Comparison of ENCODE assay signal across 37 cellular contexts in the genomic region with DNA sequence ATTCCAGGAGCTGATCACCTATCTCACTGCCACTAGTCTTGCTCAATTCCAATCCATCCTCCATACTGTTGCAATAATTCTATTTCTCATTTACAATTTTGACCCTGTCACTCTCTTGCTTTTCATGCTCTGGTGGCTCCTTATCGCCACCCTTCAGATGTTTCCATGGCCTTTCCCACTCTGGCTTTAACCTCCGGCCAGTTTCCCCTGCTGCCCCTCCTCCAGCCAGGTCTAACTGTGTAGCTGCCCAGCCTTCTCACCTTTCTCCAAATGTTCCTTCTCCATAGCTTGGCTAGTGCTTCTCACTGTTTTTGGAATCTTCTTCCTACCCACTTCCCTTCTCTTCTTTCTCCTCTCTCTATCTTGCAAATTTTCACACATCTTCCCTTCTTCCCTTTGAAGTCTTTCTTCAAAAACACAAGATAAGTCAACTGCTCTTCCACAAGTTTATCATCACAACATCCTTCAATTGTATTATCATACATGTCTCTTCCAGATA.
"Had no signal": no experiment of that assay in that cellular context is flagged by ENCODE, and none has a peak within 500 bp of the region (broad histone marks: within the 10 kb centered on the region; RNA-seq: fewer than 3 reads in every experiment).

No MANE protein-coding gene starts in this region.

- H3K36me3 ChIP-seq: adrenal gland, cardiac muscle cell, colonic mucosa, esophagus muscularis mucosa, gastrocnemius medialis, heart left ventricle had no signal

- H3K27ac Mint-ChIP-seq: activated CD4-positive, alpha-beta memory T cell treated with anti-CD3 and anti-CD28 coated beads for 36 hours; activated CD4-positive, alpha-beta T cell treated with anti-CD3 and anti-CD28 coated beads for 36 hours; activated CD4-positive, alpha-beta T cell treated with anti-CD3 and anti-CD28 coated beads, Interleukin-2, amount 10 ng/mL, durations not matched to agents 24 days and 14 days; activated CD8-positive, alpha-beta memory T cell treated with anti-CD3 and anti-CD28 coated beads, Interleukin-2, amount 10 ng/mL, durations not matched to agents 7 days and 5 days; activated CD8-positive, alpha-beta T cell treated with anti-CD3 and anti-CD28 coated beads, Interleukin-2, amount 10 ng/mL, durations not matched to agents 7 days and 5 days; activated naive CD4-positive, alpha-beta T cell treated with anti-CD3 and anti-CD28 coated beads for 36 hours; activated naive CD4-positive, alpha-beta T cell treated with anti-CD3 and anti-CD28 coated beads, Interleukin-2, amount 50 U/mL, for 24 hours; activated naive CD8-positive, alpha-beta T cell treated with anti-CD3 and anti-CD28 coated beads for 36 hours; activated naive CD8-positive, alpha-beta T cell treated with anti-CD3 and anti-CD28 coated beads, Interleukin-2, amount 50 U/mL, for 24 hours; activated T-helper 1 cell treated with anti-CD3 and anti-CD28 coated beads, Interleukin-12 subunit alpha, Interleukin-12 subunit beta, Interleukin-2, Interleukin-4 antibody, amounts not matched to agents 30 ng/mL and 10 ng/mL and 1 ng/mL, durations not matched to agents 14 hours and 24 hours and 36 hours; activated T-helper 2 cell treated with anti-CD3 and anti-CD28 coated beads, Interferon-gamma antibody, Interleukin-2, Interleukin-4, amounts not matched to agents 10 μg/mL and 5 μg/mL and 100 μg/mL, durations not matched to agents 14 hours and 24 hours and 36 hours; endodermal cell; T-helper 17 cell; T-helper 2 cell treated with Interferon-gamma antibody and Interleukin-4, amounts not matched to agents 5 μg/mL and 100 μg/mL, for 36 hours had no signal

- H3K4me1 Mint-ChIP-seq: activated CD4-positive, alpha-beta T cell treated with anti-CD3 and anti-CD28 coated beads for 36 hours; activated CD4-positive, alpha-beta T cell treated with anti-CD3 and anti-CD28 coated beads, Interleukin-2, amount 10 ng/mL, durations not matched to agents 24 days and 14 days; activated CD8-positive, alpha-beta memory T cell treated with anti-CD3 and anti-CD28 coated beads, Interleukin-2, amount 10 ng/mL, durations not matched to agents 7 days and 5 days; activated naive CD4-positive, alpha-beta T cell treated with anti-CD3 and anti-CD28 coated beads, Interleukin-2, amount 50 U/mL, for 24 hours; activated naive CD8-positive, alpha-beta T cell treated with anti-CD3 and anti-CD28 coated beads for 36 hours; activated naive CD8-positive, alpha-beta T cell treated with anti-CD3 and anti-CD28 coated beads, Interleukin-2, amount 50 U/mL, for 24 hours; T-helper 17 cell had no signal

- H3K9me3 Mint-ChIP-seq: activated CD4-positive, alpha-beta memory T cell treated with anti-CD3 and anti-CD28 coated beads for 36 hours; activated CD4-positive, alpha-beta T cell treated with anti-CD3 and anti-CD28 coated beads, Interleukin-2, amount 10 ng/mL, durations not matched to agents 24 days and 14 days; activated naive CD4-positive, alpha-beta T cell treated with anti-CD3 and anti-CD28 coated beads for 36 hours; activated naive CD4-positive, alpha-beta T cell treated with anti-CD3 and anti-CD28 coated beads, Interleukin-2, amount 50 U/mL, for 24 hours; activated naive CD8-positive, alpha-beta T cell treated with anti-CD3 and anti-CD28 coated beads for 36 hours; activated naive CD8-positive, alpha-beta T cell treated with anti-CD3 and anti-CD28 coated beads, Interleukin-2, amount 50 U/mL, for 24 hours; activated T-helper 1 cell treated with anti-CD3 and anti-CD28 coated beads, Interleukin-12 subunit alpha, Interleukin-12 subunit beta, Interleukin-2, Interleukin-4 antibody, amounts not matched to agents 30 ng/mL and 10 ng/mL and 1 ng/mL, durations not matched to agents 14 hours and 24 hours and 36 hours; activated T-helper 2 cell treated with anti-CD3 and anti-CD28 coated beads, Interferon-gamma antibody, Interleukin-2, Interleukin-4, amounts not matched to agents 10 μg/mL and 5 μg/mL and 100 μg/mL, durations not matched to agents 14 hours and 24 hours and 36 hours; endodermal cell; T-helper 2 cell treated with Interferon-gamma antibody and Interleukin-4, amounts not matched to agents 5 μg/mL and 100 μg/mL, for 36 hours had no signal

- H3K36me3 Mint-ChIP-seq: activated CD4-positive, alpha-beta memory T cell treated with anti-CD3 and anti-CD28 coated beads for 36 hours; activated CD8-positive, alpha-beta memory T cell treated with anti-CD3 and anti-CD28 coated beads, Interleukin-2, amount 10 ng/mL, durations not matched to agents 7 days and 5 days; activated naive CD4-positive, alpha-beta T cell treated with anti-CD3 and anti-CD28 coated beads, Interleukin-2, amount 50 U/mL, for 24 hours; activated naive CD8-positive, alpha-beta T cell treated with anti-CD3 and anti-CD28 coated beads for 36 hours had no signal

- H3K27me3 ChIP-seq: adrenal gland, body of pancreas, cardiac muscle cell, colonic mucosa, gastrocnemius medialis had no signal

- H3K9me3 ChIP-seq: adrenal gland, body of pancreas, colonic mucosa, esophagus muscularis mucosa, gastrocnemius medialis had no signal

- DNase-seq: activated CD4-positive, alpha-beta memory T cell treated with anti-CD3 and anti-CD28 coated beads for 36 hours; activated CD4-positive, alpha-beta T cell treated with anti-CD3 and anti-CD28 coated beads for 36 hours; activated CD4-positive, alpha-beta T cell treated with anti-CD3 and anti-CD28 coated beads, Interleukin-2, amount 10 ng/mL, durations not matched to agents 24 days and 14 days; activated CD4-positive, CD25-positive, alpha-beta regulatory T cell; activated CD4-positive, CD25-positive, alpha-beta regulatory T cell treated with anti-CD3 and anti-CD28 coated beads, Interleukin-2, amount 50 U/mL, for 72 hours; activated CD8-positive, alpha-beta memory T cell treated with anti-CD3 and anti-CD28 coated beads, Interleukin-2, amount 10 ng/mL, durations not matched to agents 7 days and 5 days; activated CD8-positive, alpha-beta memory T cell treated with anti-CD3 and anti-CD28 coated beads, Interleukin-2, amount 50 U/mL, for 4 hours; activated CD8-positive, alpha-beta T cell treated with anti-CD3 and anti-CD28 coated beads, Interleukin-2, amount 10 ng/mL, durations not matched to agents 7 days and 5 days; activated effector memory CD4-positive, alpha-beta T cell treated with anti-CD3 and anti-CD28 coated beads, Interleukin-2, amount 50 U/mL, for 16 hours; activated naive CD4-positive, alpha-beta T cell treated with anti-CD3 and anti-CD28 coated beads for 36 hours; activated naive CD8-positive, alpha-beta T cell treated with anti-CD3 and anti-CD28 coated beads for 36 hours; activated naive CD8-positive, alpha-beta T cell treated with anti-CD3 and anti-CD28 coated beads, Interleukin-2, amount 50 U/mL, for 24 hours; activated T-cell treated with anti-CD3 and anti-CD28 coated beads, Interleukin-2, amount 50 U/mL, for 1 hour; activated T-cell treated with anti-CD3 and anti-CD28 coated beads, Interleukin-2, amount 50 U/mL, for 48 hours; adrenal gland; amygdala; aorta; body of pancreas; central memory CD4-positive, alpha-beta T cell; cerebellar nuclear complex; colonic mucosa; effector memory CD4-positive, alpha-beta T cell; endodermal cell; erythroblast; foreskin keratinocyte; gastrocnemius medialis; glutamatergic neuron; heart left ventricle; T-helper 1 cell; T-helper 17 cell; T1000 had no signal

- H3K4me1 ChIP-seq: adrenal gland, body of pancreas, colonic mucosa, esophagus muscularis mucosa, foreskin keratinocyte, gastrocnemius medialis, heart left ventricle had no signal

- H3K27ac ChIP-seq: adrenal gland, body of pancreas, cardiac muscle cell, colonic mucosa, esophagus muscularis mucosa, foreskin keratinocyte, gastrocnemius medialis, heart left ventricle had no signal

- H3K4me3 Mint-ChIP-seq: activated CD4-positive, alpha-beta memory T cell treated with anti-CD3 and anti-CD28 coated beads for 36 hours; activated CD4-positive, alpha-beta T cell treated with anti-CD3 and anti-CD28 coated beads for 36 hours; activated CD4-positive, alpha-beta T cell treated with anti-CD3 and anti-CD28 coated beads, Interleukin-2, amount 10 ng/mL, durations not matched to agents 24 days and 14 days; activated CD8-positive, alpha-beta memory T cell treated with anti-CD3 and anti-CD28 coated beads, Interleukin-2, amount 10 ng/mL, durations not matched to agents 7 days and 5 days; activated CD8-positive, alpha-beta T cell treated with anti-CD3 and anti-CD28 coated beads, Interleukin-2, amount 10 ng/mL, durations not matched to agents 7 days and 5 days; activated naive CD4-positive, alpha-beta T cell treated with anti-CD3 and anti-CD28 coated beads for 36 hours; activated naive CD4-positive, alpha-beta T cell treated with anti-CD3 and anti-CD28 coated beads, Interleukin-2, amount 50 U/mL, for 24 hours; activated naive CD8-positive, alpha-beta T cell treated with anti-CD3 and anti-CD28 coated beads for 36 hours; activated naive CD8-positive, alpha-beta T cell treated with anti-CD3 and anti-CD28 coated beads, Interleukin-2, amount 50 U/mL, for 24 hours; activated T-helper 1 cell treated with anti-CD3 and anti-CD28 coated beads, Interleukin-12 subunit alpha, Interleukin-12 subunit beta, Interleukin-2, Interleukin-4 antibody, amounts not matched to agents 30 ng/mL and 10 ng/mL and 1 ng/mL, durations not matched to agents 14 hours and 24 hours and 36 hours; endodermal cell; T-helper 17 cell; T-helper 2 cell treated with Interferon-gamma antibody and Interleukin-4, amounts not matched to agents 5 μg/mL and 100 μg/mL, for 36 hours had no signal

- H3K4me3 ChIP-seq: adrenal gland, body of pancreas, cardiac muscle cell, colonic mucosa, esophagus muscularis mucosa, gastrocnemius medialis, heart left ventricle had no signal
